In the genomic region with DNA sequence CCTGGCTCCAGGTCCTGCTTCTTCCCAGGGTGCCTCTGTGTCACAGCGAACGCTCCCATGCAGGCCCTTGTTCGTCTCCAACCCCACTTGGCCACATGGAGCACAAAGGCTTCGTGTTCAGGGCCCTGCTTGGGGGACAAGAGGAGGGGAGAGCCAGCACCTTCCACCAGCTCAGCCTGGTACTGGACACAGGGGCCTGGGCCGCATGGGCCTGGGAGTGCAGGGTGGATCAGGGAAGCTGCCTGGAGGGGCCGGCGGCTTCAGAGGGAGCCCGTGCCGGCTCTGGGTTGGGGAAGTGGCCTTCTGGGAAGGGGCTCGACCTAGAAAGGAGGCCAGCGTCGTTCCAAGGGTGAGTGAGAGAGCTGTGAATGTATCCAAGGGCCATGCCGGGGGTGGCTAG, we compare ENCODE assay signal across 18 cellular contexts. TPM values are rescaled to one million over a fixed set of nuclear protein-coding genes. Genes with fewer than 3 reads are reported as not detected.
DNase-seq lines count a peak whose midpoint lies in the region; ATAC-seq, FAIRE-seq and TF ChIP-seq lines count a peak whose summit lies in the region.
"Had no signal": no experiment of that assay in that cellular context is flagged by ENCODE, and none has a peak within 500 bp of the region (broad histone marks: within the 10 kb centered on the region; RNA-seq: fewer than 3 reads in every experiment).

No MANE protein-coding gene starts in this region.

- H3K27ac ChIP-seq in H1 (ENCODE audit: low read depth, low read length) (no peak overlapping the region), osteoblast (ENCODE audit: low read depth, low read length) (no peak overlapping the region)
- H3K27ac ChIP-seq: 22Rv1, A549 had no signal

- POLR2A ChIA-PET in H1 (lab: Charles Lee; ENCODE audit: partially characterized antibody) (no interaction called here), HEK293T (lab: Yijun Ruan, JAX) (no interaction called here)

- H3K23ac ChIP-seq in H1 (ENCODE audit: insufficient read length): no peak overlapping the region

- 91% methylated on average over 10 of the region's 13 CpGs; no CpG with 5 or more reads in 1 of the 2 experiments for WGBS in H1 (ENCODE audit: extremely low coverage in 1 of 2, insufficient coverage in 1 of 2, insufficient read length in 1 of 2, insufficient replicate concordance in 2 of 2, low coverage in 1 of 2, low lambda C conversion rate in 2 of 2, missing lambda C conversion rate in 1 of 2), 2 experiments

- no peak overlapping the region for H3K4ac ChIP-seq in H1 (replicated peaks; ENCODE audit: insufficient read length, low read depth, low read length)

- H3K79me2 ChIP-seq in H1 (ENCODE audit: control insufficient read depth in 1 of 2, insufficient read depth in 2 of 2, low read length in 2 of 2) (no peaks in the 10 kb centered on the region), osteoblast (ENCODE audit: insufficient read depth, low read length) (no peaks in the 10 kb centered on the region)

- no peaks in the 10 kb centered on the region for H3K27me3 ChIP-seq in H1 (replicated peaks in 1 of 4; ENCODE audit: control insufficient read depth in 3 of 4, extremely low read depth in 1 of 4, insufficient read depth in 3 of 4, low read length in 3 of 4)
- peaks cover 45% of the 10 kb centered on the region for H3K27me3 ChIP-seq in osteoblast (ENCODE audit: insufficient read depth, low read length)

- H3K4me2 ChIP-seq in H1 (ENCODE audit: insufficient read depth in 1 of 2, low read depth in 2 of 2, low read length in 2 of 2): no peak overlapping the region
- H3K4me2 ChIP-seq in osteoblast (ENCODE audit: insufficient read depth, low read length): no peak overlapping the region
- H3K4me2 ChIP-seq: A549 had no signal

- no peak overlapping the region for H2BK5ac ChIP-seq in H1 (ENCODE audit: low read depth, low read length)

- no peak overlapping the region for H3K14ac ChIP-seq in H1 (ENCODE audit: insufficient read length)

- H3K36me3 ChIP-seq in H1 (ENCODE audit: control insufficient read depth in 2 of 4, insufficient read depth in 4 of 4, low read length in 3 of 4) (no peaks in the 10 kb centered on the region; a peak in 1 of 8 replicates), osteoblast (ENCODE audit: insufficient read depth, low read length) (no peaks in the 10 kb centered on the region)
- H3K36me3 ChIP-seq: HAP-1 had no signal

- H3K9me3 ChIP-seq in H1 (ENCODE audit: insufficient read depth in 2 of 2, low read depth in 1 of 2, low read length in 1 of 2) (no peaks in the 10 kb centered on the region), osteoblast (ENCODE audit: low read depth, low read length) (no peaks in the 10 kb centered on the region)
- H3K9me3 ChIP-seq: A549, HAP-1 had no signal

- TF ChIP-seq CTCF in H1 (IDR thresholded peaks at IDR 0.05; ENCODE audit: control extremely low read depth in 1 of 3, insufficient read depth in 1 of 3, low read depth in 1 of 3, low read length in 3 of 3) (no peak), osteoblast (IDR thresholded peaks at IDR 0.05; ENCODE audit: extremely low read depth, low read depth, low read length) (no peak)

- no peaks in the 10 kb centered on the region for H3K79me1 ChIP-seq in H1 (ENCODE audit: low read depth, low read length)

- TF ChIP-seq POLR2A in H1 (IDR thresholded peaks at IDR 0.05; ENCODE audit: control extremely low read depth in 1 of 2, low read depth in 2 of 2, low read length in 2 of 2): no peak

- H2BK12ac ChIP-seq in H1 (ENCODE audit: low read depth, low read length): no peak overlapping the region

- H2AFZ ChIP-seq in H1 (ENCODE audit: low read length) (no peak overlapping the region), osteoblast (ENCODE audit: low read length) (no peak overlapping the region)

- H3K4me1 Mint-ChIP-seq in activated naive CD4-positive, alpha-beta T cell treated with anti-CD3 and anti-CD28 coated beads, Interleukin-2, amount 50 U/mL, for 24 hours: peaks cover 9% of the 10 kb centered on the region

- H2BK20ac ChIP-seq in H1 (ENCODE audit: low read length): no peak overlapping the region

- TF ChIP-seq RAD21 in H1 (IDR thresholded peaks at IDR 0.05 in 1 of 2, conservative IDR thresholded peaks at IDR 0.05 in 1 of 2; ENCODE audit: low read depth in 2 of 2, low read length in 2 of 2): no peak

- CTCF ChIA-PET in H1 (lab: Charles Lee; ENCODE audit: partially characterized antibody): interaction anchor here (0.7 to 2.2 kb wide), 4 partner anchors 11 to 307 kb away, joined by 3 to 8 read pairs (median 4); no protein-coding TSS in a partner anchor
- CTCF ChIA-PET in HEK293T (lab: Yijun Ruan, JAX): no interaction called here

- no peak overlapping the region for H4K5ac ChIP-seq in H1 (ENCODE audit: insufficient read length, low read depth, low read length)

- no peak overlapping the region for H3K18ac ChIP-seq in H1 (ENCODE audit: extremely low read depth, low read length)

- H3K36me3 Mint-ChIP-seq in activated naive CD4-positive, alpha-beta T cell treated with anti-CD3 and anti-CD28 coated beads, Interleukin-2, amount 50 U/mL, for 24 hours: peaks cover 3% of the 10 kb centered on the region
- no peaks in the 10 kb centered on the region for H3K36me3 Mint-ChIP-seq in activated naive CD4-positive, alpha-beta T cell treated with anti-CD3 and anti-CD28 coated beads, Interleukin-2, amount 50 U/mL, for 72 hours
- H3K36me3 Mint-ChIP-seq: CD8-positive, alpha-beta T cell had no signal

- H3K4me1 ChIP-seq in H1 (replicated peaks in 1 of 4; ENCODE audit: control insufficient read depth in 3 of 4, insufficient read depth in 4 of 4, low read length in 3 of 4) (peaks cover 0 to 6% (median 4%) of the 10 kb centered on the region in 4 experiments; a peak in 4 of 7 replicates), osteoblast (ENCODE audit: insufficient read depth, low read length) (peaks cover 6% of the 10 kb centered on the region)
- H3K4me1 ChIP-seq: HAP-1 had no signal

- no peak overlapping the region for H3K4me3 Mint-ChIP-seq in activated naive CD4-positive, alpha-beta T cell treated with anti-CD3 and anti-CD28 coated beads, Interleukin-2, amount 50 U/mL, for 24 hours
- H3K4me3 Mint-ChIP-seq: CD8-positive, alpha-beta T cell had no signal

- DNase-seq in activated naive CD4-positive, alpha-beta T cell treated with anti-CD3 and anti-CD28 coated beads, Interleukin-2, amount 50 U/mL, for 72 hours (ENCODE audit: low spot score in 2 of 2): no peak
- DNase-seq in H1 (ENCODE audit: low read depth in 1 of 2, low spot score in 2 of 2) (no peak), osteoblast (ENCODE audit: insufficient read length, low spot score, missing footprints) (peak; percentile 13), superior temporal gyrus (ENCODE audit: extremely low spot score) (no peak), HEK293T (ENCODE audit: extremely low spot score) (no peak), SHP77 (lab: John Stamatoyannopoulos, UW) (no peak)
- DNase-seq: AML-193; Calu3; CD8-positive, alpha-beta T cell; DMS79 treated with DMSO at 0.1 percent for 48 hours; EL had no signal

- H2AK5ac ChIP-seq in H1 (ENCODE audit: low read depth, low read length): no peak overlapping the region

- H4K20me1 ChIP-seq in H1 (replicated peaks in 1 of 2; ENCODE audit: control insufficient read depth in 1 of 2, insufficient read depth in 2 of 2, low read length in 2 of 2): peaks cover 0 to 6% of the 10 kb centered on the region in 2 experiments
- no peaks in the 10 kb centered on the region for H4K20me1 ChIP-seq in osteoblast (ENCODE audit: insufficient read depth, low read length)

- peak overlapping the region; percentile 51 for H3K27ac Mint-ChIP-seq in activated naive CD4-positive, alpha-beta T cell treated with anti-CD3 and anti-CD28 coated beads, Interleukin-2, amount 50 U/mL, for 24 hours
- no peak overlapping the region for H3K27ac Mint-ChIP-seq in activated naive CD4-positive, alpha-beta T cell treated with anti-CD3 and anti-CD28 coated beads, Interleukin-2, amount 50 U/mL, for 72 hours
- H3K27ac Mint-ChIP-seq: CD8-positive, alpha-beta T cell had no signal

- no peak overlapping the region for H2BK15ac ChIP-seq in H1 (ENCODE audit: low read length)

- H3K4me3 ChIP-seq in H1 (ENCODE audit: extremely low read depth in 1 of 4, insufficient read depth in 2 of 4, low read depth in 3 of 4, low read length in 4 of 4) (no peak overlapping the region), osteoblast (ENCODE audit: insufficient read depth, low read length) (no peak overlapping the region)
- H3K4me3 ChIP-seq: A549, GM12878, HAP-1 had no signal

- no peak overlapping the region for H3K56ac ChIP-seq in H1 (replicated peaks; ENCODE audit: insufficient read length, low read depth, low read length)

- no peak for FAIRE-seq in H1 (lab: Jason Lieb, UNC)
- FAIRE-seq: A549, GM12878 had no signal

- TF ChIP-seq EP300 in H1 (IDR thresholded peaks at IDR 0.05; ENCODE audit: borderline replicate concordance in 1 of 2, low read depth in 2 of 2, low read length in 2 of 2): no peak

- peaks cover 3% of the 10 kb centered on the region; the same call in 1 of the 2 replicates for H3K23me2 ChIP-seq in H1 (ENCODE audit: low read depth, low read length)

- no peak overlapping the region for H4K91ac ChIP-seq in H1 (replicated peaks; ENCODE audit: insufficient read length, low read length)

- no peak overlapping the region for H2BK120ac ChIP-seq in H1 (replicated peaks; ENCODE audit: low read depth, low read length)

- ATAC-seq in activated naive CD4-positive, alpha-beta T cell treated with anti-CD3 and anti-CD28 coated beads, Interleukin-2, amount 50 U/mL, for 72 hours: no peak
- ATAC-seq: A549; CD8-positive, alpha-beta T cell; GM12878 had no signal

- H3K9ac ChIP-seq in H1 (replicated peaks in 1 of 4; ENCODE audit: extremely low read depth in 1 of 4, low read depth in 3 of 4, low read length in 3 of 4): no peak overlapping the region

- H3K9me3 Mint-ChIP-seq in activated naive CD4-positive, alpha-beta T cell treated with anti-CD3 and anti-CD28 coated beads, Interleukin-2, amount 50 U/mL, for 24 hours: no peaks in the 10 kb centered on the region
- H3K9me3 Mint-ChIP-seq in activated naive CD4-positive, alpha-beta T cell treated with anti-CD3 and anti-CD28 coated beads, Interleukin-2, amount 50 U/mL, for 72 hours: no peaks in the 10 kb centered on the region
- H3K9me3 Mint-ChIP-seq: CD8-positive, alpha-beta T cell had no signal

- peaks cover 28% of the 10 kb centered on the region for H3K27me3 Mint-ChIP-seq in activated naive CD4-positive, alpha-beta T cell treated with anti-CD3 and anti-CD28 coated beads, Interleukin-2, amount 50 U/mL, for 24 hours

- peak overlapping the region; percentile 9; the same call in 1 of the 2 replicates for H4K8ac ChIP-seq in H1 (ENCODE audit: extremely low read depth, insufficient read depth, low read length)

RNA-seq across cellular contexts. Expression of a gene that starts 53.0 kb away (rescaled TPM):
- total RNA-seq in activated naive CD4-positive, alpha-beta T cell treated with anti-CD3 and anti-CD28 coated beads, Interleukin-2, amount 50 U/mL, for 72 hours: under 1 TPM; 0.09 to 0.18 TPM
- total RNA-seq in H1 (2021; fragmentation: NEBNext Ultra II Directional; extraction: Animal tissue kit (Norgen Biotek cat#: 25700)): not detected in 2 replicates
- 0.02 TPM in 1 of 2 replicates, not detected in the other for polyA plus RNA-seq in H1 (2011; rRNA removed)
- polyA plus RNA-seq in H1 (2011; cell fraction: cytosol; rRNA removed): not detected
- polyA plus RNA-seq in H1 (2011; cell fraction: nucleus; rRNA removed): not detected
- not detected in 4 replicates for polyA plus RNA-seq in H1 (2012, experiment 1 of 2)
- polyA plus RNA-seq in H1 (2012, experiment 2 of 2): not detected
- not detected for polyA plus RNA-seq in H1 (2013, experiment 1 of 2)
- polyA plus RNA-seq in H1 (2013, experiment 2 of 2): not detected
- polyA minus RNA-seq in H1 (2011; rRNA and poly(A)+ RNA removed): not detected in 2 replicates
- not detected for polyA minus RNA-seq in H1 (2011; cell fraction: cytosol; rRNA and poly(A)+ RNA removed)
- polyA minus RNA-seq in H1 (2011; cell fraction: nucleus; rRNA and poly(A)+ RNA removed): not detected
- under 0.01 TPM in 1 of 2 replicates, not detected in the other for total RNA-seq in osteoblast
- total RNA-seq: Calu3, G401, H4 had no signal
- polyA plus RNA-seq: A549 had no signal
